Comparison of ENCODE assay signal across 1 cellular context in genomic region chr7:45978731-45979211, GRCh38.
TF ChIP-seq lines count a peak whose summit lies in the region.

No MANE protein-coding gene starts in this region.

TF ChIP-seq in H1, 55 proteins besides CTCF, POLR2A, EP300 and RAD21:
- TF ChIP-seq, protein P1, sequence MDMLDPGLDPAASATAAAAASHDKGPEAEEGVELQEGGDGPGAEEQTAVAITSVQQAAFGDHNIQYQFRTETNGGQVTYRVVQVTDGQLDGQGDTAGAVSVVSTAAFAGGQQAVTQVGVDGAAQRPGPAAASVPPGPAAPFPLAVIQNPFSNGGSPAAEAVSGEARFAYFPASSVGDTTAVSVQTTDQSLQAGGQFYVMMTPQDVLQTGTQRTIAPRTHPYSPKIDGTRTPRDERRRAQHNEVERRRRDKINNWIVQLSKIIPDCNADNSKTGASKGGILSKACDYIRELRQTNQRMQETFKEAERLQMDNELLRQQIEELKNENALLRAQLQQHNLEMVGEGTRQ (IDR thresholded peaks at IDR 0.05; ENCODE audit: low read length) = no peak
- TF ChIP-seq SIX5 (IDR thresholded peaks at IDR 0.05; ENCODE audit: low read depth, low read length) = no peak
- TF ChIP-seq CHD2 (IDR thresholded peaks at IDR 0.05; ENCODE audit: low read length) = no peak
- TF ChIP-seq BACH1 (IDR thresholded peaks at IDR 0.05; ENCODE audit: low read length) = no peak
- no peak for TF ChIP-seq RNF2 (IDR thresholded peaks at IDR 0.05; ENCODE audit: borderline replicate concordance, low read depth, low read length, missing control alignments, poor library complexity, severe bottlenecking)
- no peak for TF ChIP-seq SUZ12 (IDR thresholded peaks at IDR 0.05; ENCODE audit: low read length)
- no peak for TF ChIP-seq CEBPB (IDR thresholded peaks at IDR 0.05; ENCODE audit: low read depth, low read length)
- no peak for TF ChIP-seq TAF1 (IDR thresholded peaks at IDR 0.05; ENCODE audit: low read depth, low read length)
- no peak for TF ChIP-seq BRCA1 (IDR thresholded peaks at IDR 0.05; ENCODE audit: low read depth, low read length)
- no peak for TF ChIP-seq EZH2 (IDR thresholded peaks at IDR 0.05; ENCODE audit: low read depth, low read length, severe bottlenecking)
- TF ChIP-seq BCL11A (IDR thresholded peaks at IDR 0.05; ENCODE audit: low read depth in 2 of 2, low read length in 2 of 2) = no peak
- TF ChIP-seq SP4 (IDR thresholded peaks at IDR 0.05; ENCODE audit: low read length) = no peak
